ENCODE assay signal across 8 cellular contexts in genomic region chr15:57591822-57592367, GRCh38. TPM values are rescaled to one million over a fixed set of nuclear protein-coding genes. Genes with fewer than 3 reads are reported as not detected.
DNase-seq lines count a peak whose midpoint lies in the region; ATAC-seq and TF ChIP-seq lines count a peak whose summit lies in the region.
"Had no signal": no experiment of that assay in that cellular context is flagged by ENCODE, and none has a peak within 500 bp of the region (broad histone marks: within the 10 kb centered on the region; RNA-seq: fewer than 3 reads in every experiment).

TSS of gene MYZAP (plus strand) at chr15:57591904. CDS start at chr15:57592035, 131 bp downstream.

- no peaks in the 10 kb centered on the region for H3K9me3 ChIP-seq in lower lobe of right lung

- H3K4me3 ChIP-seq in HFF-Myc (replicated peaks; ENCODE audit: low read depth, low read length) (peak within 1 kb of the TSS; percentile 38), lower lobe of right lung (peak within 1 kb of the TSS; percentile 68)

- TF ChIP-seq CTCF in HFF-Myc (IDR thresholded peaks at IDR 0.05; ENCODE audit: low read depth, low read length, missing control alignments) = no peak
- TF ChIP-seq CTCF in lower lobe of right lung (IDR thresholded peaks at IDR 0.05) = no peak

- peak; percentile 92 to 95 for ATAC-seq in lower lobe of right lung

- peaks cover 49% of the 10 kb centered on the region for H3K4me1 ChIP-seq in lower lobe of right lung

- intact Hi-C loops in lower lobe of right lung (cut with DNase I) = no loop called here

- no peaks in the 10 kb centered on the region for H3K27me3 ChIP-seq in lower lobe of right lung (ENCODE audit: low read depth)

- DNase-seq in HFF-Myc (ENCODE audit: extremely low read depth, low read depth) (no peak), dermis microvascular lymphatic vessel endothelial cell (ENCODE audit: low read depth in 2 of 2) (peak in 1 of 2 donors; percentile 62), lower lobe of right lung (peak; percentile 75), GF-D8 (lab: John Stamatoyannopoulos, UW) (no peak), NCI-H1694 treated with DMSO at 0.1 percent for 48 hours (lab: John Stamatoyannopoulos, UW) (no peak)
- DNase-seq in activated CD4-positive, CD25-positive, alpha-beta regulatory T cell (lab: John Stamatoyannopoulos, UW) = peak; percentile 13 to 33 (median 18)
- peak; percentile 8 to 30 (median 20) for DNase-seq in stimulated activated CD4-positive, alpha-beta T cell treated with anti-CD3 and anti-CD28 coated beads, TNF-alpha, amount 100 ng/mL, for 4 hours (ENCODE audit: low read depth in 3 of 3)

- peak within 1 kb of the TSS; percentile 77 for H3K27ac ChIP-seq in lower lobe of right lung

- no peaks in the 10 kb centered on the region for H3K36me3 ChIP-seq in lower lobe of right lung

RNA-seq across cellular contexts. Expression of gene MYZAP, which starts in this region (rescaled TPM):
- total RNA-seq in dermis microvascular lymphatic vessel endothelial cell (37.2 and 45.7 TPM in 2 replicates), lower lobe of right lung (41.3 TPM)
- total RNA-seq: T-helper 1 cell treated with Interleukin-12 subunit alpha and Interleukin-12 subunit beta and Interleukin-4 antibody, amounts not matched to agents 30 ng/mL and 1 ng/mL, for 36 hours had no signal

Comparison
In these comparisons a context has a peak if more than half of its experiments do, and no peak if none do; other contexts are left out.
1. DNase-seq: peak in activated CD4-positive, CD25-positive, alpha-beta regulatory T cell (4 of 4), lower lobe of right lung (single experiment) and stimulated activated CD4-positive, alpha-beta T cell treated with anti-CD3 and anti-CD28 coated beads, TNF-alpha, amount 100 ng/mL, for 4 hours (3 of 3); none in HFF-Myc (single experiment), GF-D8 (single experiment) and NCI-H1694 treated with DMSO at 0.1 percent for 48 hours (single experiment).